ENCODE assay signal across 17 cellular contexts in genomic region chr5:97528941-97529340, GRCh38.
DNase-seq lines count a peak whose midpoint lies in the region; ATAC-seq and TF ChIP-seq lines count a peak whose summit lies in the region.
"Had no signal": no experiment of that assay in that cellular context is flagged by ENCODE, and none has a peak within 500 bp of the region (broad histone marks: within the 10 kb centered on the region; RNA-seq: fewer than 3 reads in every experiment).

No MANE protein-coding gene starts in this region.

- POLR2A ChIA-PET in AG04450 (lab: Yijun Ruan, JAX), result no interaction called here

- H3K4me3 ChIP-seq in AG04450 (ENCODE audit: low read depth, low read length) (no peak overlapping the region), RWPE2 (ENCODE audit: severe bottlenecking) (no peak overlapping the region), fibroblast of villous mesenchyme (ENCODE audit: low read depth, low read length) (no peak overlapping the region), ascending aorta (no peak overlapping the region)
- H3K4me3 ChIP-seq: BLaER1 had no signal

- H3K27me3 ChIP-seq in AG04450 (ENCODE audit: control insufficient read depth, insufficient read depth, low read length), result no peaks in the 10 kb centered on the region
- H3K27me3 ChIP-seq in RWPE2 (ENCODE audit: insufficient read depth, poor library complexity, severe bottlenecking), result no peaks in the 10 kb centered on the region
- H3K27me3 ChIP-seq in ascending aorta, result no peaks in the 10 kb centered on the region
- H3K27me3 ChIP-seq: BLaER1 had no signal

- TF ChIP-seq CTCF in AG04450 (IDR thresholded peaks at IDR 0.05; ENCODE audit: low read depth, low read length) (no peak), RWPE2 (IDR thresholded peaks at IDR 0.05; ENCODE audit: poor library complexity, severe bottlenecking) (no peak), fibroblast of villous mesenchyme (IDR thresholded peaks at IDR 0.05; ENCODE audit: insufficient read depth, low read depth, low read length) (no peak), ascending aorta (IDR thresholded peaks at IDR 0.05) (no peak)

- CTCF ChIA-PET in AG04450 (lab: Charles Lee), result interaction anchor here (0.6 to 2.5 kb wide), 2 partner anchors 297 to 1339 kb away, joined by 3 to 12 read pairs; no protein-coding TSS in a partner anchor

- intact Hi-C loops in ascending aorta (cut with DNase I), result no loop called here

- H3K27ac ChIP-seq in AG04450 (ENCODE audit: low read depth, low read length) (no peak overlapping the region), RWPE2 (ENCODE audit: poor library complexity, severe bottlenecking) (no peak overlapping the region), ascending aorta (no peak overlapping the region)
- H3K27ac ChIP-seq: BLaER1 had no signal

- H3K4me1 ChIP-seq in RWPE2 (ENCODE audit: insufficient read depth, poor library complexity, severe bottlenecking), result no peaks in the 10 kb centered on the region
- no peaks in the 10 kb centered on the region for H3K4me1 ChIP-seq in ascending aorta
- H3K4me1 ChIP-seq: BLaER1 had no signal

- DNase-seq in AG04450 (ENCODE audit: low read depth, low spot score), result peak; percentile 44
- DNase-seq in HCEC 1CT, result peak; percentile 92
- DNase-seq in RWPE2 (ENCODE audit: low spot score), result no peak
- peak; percentile 18 for DNase-seq in fibroblast of villous mesenchyme (ENCODE audit: low read depth)
- no peak for DNase-seq in NCI-H2107 treated with DMSO at 0.1 percent for 48 hours (lab: John Stamatoyannopoulos, UW; ENCODE audit: unreplicated experiment)
- DNase-seq in ascending aorta (ENCODE audit: low spot score in 2 of 2), result no peak
- DNase-seq: activated CD4-positive, alpha-beta T cell treated with anti-CD3 and anti-CD28 coated beads, Interleukin-2, amount 50 U/mL, for 48 hours; erythroblast; islet precursor cell; NCI-H510A; RPMI8226; stimulated activated CD4-positive, alpha-beta T cell treated with anti-CD3 and anti-CD28 coated beads, Interleukin-4, amount 100 ng/mL, for 4 hours; stimulated activated naive CD4-positive, alpha-beta T cell treated with Interleukin-2 at 50 U/mL for 16 hours; T-helper 9 cell had no signal

- H3K9me3 ChIP-seq in AG04450 (ENCODE audit: control insufficient read depth, insufficient read depth, low read length) (no peaks in the 10 kb centered on the region), RWPE2 (ENCODE audit: severe bottlenecking) (no peaks in the 10 kb centered on the region), ascending aorta (no peaks in the 10 kb centered on the region)
- H3K9me3 ChIP-seq: BLaER1 had no signal

- ATAC-seq in RWPE2 (ENCODE audit: low read depth) (peak; percentile 50; the same call in 2 of the 3 replicates), esophagus mucosa (no peak), GM18498 (IDR thresholded peaks at IDR 0.05; ENCODE audit: unreplicated experiment) (no peak)

- H3K36me3 ChIP-seq in RWPE2 (ENCODE audit: low read depth) (no peaks in the 10 kb centered on the region), ascending aorta (no peaks in the 10 kb centered on the region)
- H3K36me3 ChIP-seq: BLaER1 had no signal

Comparison
In these comparisons a context has a peak if more than half of its experiments do, and no peak if none do; other contexts are left out.
1. DNase-seq: peak in AG04450 (single experiment), HCEC 1CT (single experiment) and fibroblast of villous mesenchyme (single experiment); none in RWPE2 (single experiment), NCI-H2107 treated with DMSO at 0.1 percent for 48 hours (single experiment) and ascending aorta (0 of 2).